15 cellular contexts compared by ENCODE assay signal in genomic region chr20:36924167-36925045, GRCh38. TPM values are rescaled to one million over a fixed set of nuclear protein-coding genes. Genes with fewer than 3 reads are reported as not detected.
A peak's percentile ranks its signal among the peaks of the same experiment; 100 is the strongest.
DNase-seq lines count a peak whose midpoint lies in the region; ATAC-seq and TF ChIP-seq lines count a peak whose summit lies in the region.
"Had no signal": no experiment of that assay in that cellular context is flagged by ENCODE, and none has a peak within 500 bp of the region (broad histone marks: within the 10 kb centered on the region; RNA-seq: fewer than 3 reads in every experiment).

No MANE protein-coding gene starts in this region.

- H3K4me1 ChIP-seq in Loucy (ENCODE audit: insufficient read depth, low read length, poor library complexity, severe bottlenecking), result no peaks in the 10 kb centered on the region
- H3K4me1 ChIP-seq: tibial artery had no signal

- CTCF ChIA-PET in activated CD4-positive, alpha-beta T cell treated with anti-CD3 and anti-CD28 coated beads for 36 hours (lab: Charles Lee), result interaction anchor here (0.5 to 1.8 kb wide), 5 partner anchors 10 to 1540 kb away, joined by 3 to 5 read pairs (median 4); no protein-coding TSS in a partner anchor

- H3K9me3 ChIP-seq in Loucy (ENCODE audit: insufficient read depth, low read depth, low read length), result no peaks in the 10 kb centered on the region
- H3K9me3 ChIP-seq: tibial artery had no signal

- H4K20me1 ChIP-seq in Loucy (ENCODE audit: insufficient read depth, low read length, poor library complexity, severe bottlenecking), result no peaks in the 10 kb centered on the region

- no peak overlapping the region for H3K4me3 Mint-ChIP-seq in activated CD4-positive, alpha-beta T cell treated with anti-CD3 and anti-CD28 coated beads for 36 hours
- H3K4me3 Mint-ChIP-seq in activated naive CD8-positive, alpha-beta T cell treated with anti-CD3 and anti-CD28 coated beads, Interleukin-2, amount 50 U/mL, for 24 hours, result no peak overlapping the region
- H3K4me3 Mint-ChIP-seq in neural crest cell, result no peak overlapping the region

- H3K4me3 ChIP-seq in Loucy (ENCODE audit: low read length, poor library complexity, severe bottlenecking), result no peak overlapping the region
- H3K4me3 ChIP-seq: skin epidermis, tibial artery had no signal

- no peak overlapping the region for H3K9ac ChIP-seq in Loucy (ENCODE audit: low read depth, low read length, poor library complexity, severe bottlenecking)

- no peaks in the 10 kb centered on the region for H3K9me2 ChIP-seq in Loucy (replicated peaks; ENCODE audit: low read depth, low read length)

- intact Hi-C loops in activated CD4-positive, alpha-beta T cell treated with anti-CD3 and anti-CD28 coated beads for 36 hours (cut with DNase I, micrococcal nuclease), result no loop called here

- peak overlapping the region; percentile 36; the same call in 1 of the 2 replicates for H2AFZ ChIP-seq in Loucy (ENCODE audit: low read length)

- H3K79me2 ChIP-seq in Loucy (ENCODE audit: insufficient read depth, low read length), result no peaks in the 10 kb centered on the region

- no peaks in the 10 kb centered on the region for H3K9me3 Mint-ChIP-seq in activated CD4-positive, alpha-beta T cell treated with anti-CD3 and anti-CD28 coated beads for 36 hours (ENCODE audit: low read depth)
- H3K9me3 Mint-ChIP-seq in activated naive CD8-positive, alpha-beta T cell treated with anti-CD3 and anti-CD28 coated beads, Interleukin-2, amount 50 U/mL, for 24 hours, result no peaks in the 10 kb centered on the region
- no peaks in the 10 kb centered on the region for H3K9me3 Mint-ChIP-seq in neural crest cell

- no peak for DNase-seq in activated CD4-positive, alpha-beta T cell treated with anti-CD3 and anti-CD28 coated beads for 36 hours
- no peak for DNase-seq in activated CD4-positive, alpha-beta T cell treated with anti-CD3 and anti-CD28 coated beads for 48 hours
- DNase-seq in activated naive CD8-positive, alpha-beta T cell treated with anti-CD3 and anti-CD28 coated beads, Interleukin-2, amount 50 U/mL, for 24 hours, result no peak
- no peak for DNase-seq in neural crest cell (ENCODE audit: low read depth, low spot score)
- DNase-seq in ureter (ENCODE audit: low spot score), result no peak
- no peak for DNase-seq in NAMALWA (ENCODE audit: low spot score)
- DNase-seq: activated gamma-delta T cell; central memory CD4-positive, alpha-beta T cell; NCI-H1048; NCI-H526; Right ventricle myocardium superior had no signal

- H3F3A ChIP-seq in Loucy (ENCODE audit: low read depth), result no peaks in the 10 kb centered on the region

- peaks cover 39% of the 10 kb centered on the region for H3K4me1 Mint-ChIP-seq in activated CD4-positive, alpha-beta T cell treated with anti-CD3 and anti-CD28 coated beads for 36 hours
- peaks cover 34% of the 10 kb centered on the region for H3K4me1 Mint-ChIP-seq in activated naive CD8-positive, alpha-beta T cell treated with anti-CD3 and anti-CD28 coated beads, Interleukin-2, amount 50 U/mL, for 24 hours
- peaks cover 4% of the 10 kb centered on the region for H3K4me1 Mint-ChIP-seq in neural crest cell

- POLR2A ChIA-PET in activated CD4-positive, alpha-beta T cell treated with anti-CD3 and anti-CD28 coated beads for 36 hours (lab: Charles Lee), result no interaction called here

- H3K27ac Mint-ChIP-seq in activated CD4-positive, alpha-beta T cell treated with anti-CD3 and anti-CD28 coated beads for 36 hours, result peak overlapping the region; percentile 20
- peak overlapping the region; percentile 43 for H3K27ac Mint-ChIP-seq in activated naive CD8-positive, alpha-beta T cell treated with anti-CD3 and anti-CD28 coated beads, Interleukin-2, amount 50 U/mL, for 24 hours
- H3K27ac Mint-ChIP-seq in neural crest cell (ENCODE audit: unreplicated experiment), result peak overlapping the region; percentile 20

- H3K4me2 ChIP-seq in Loucy (ENCODE audit: low read depth, low read length, poor library complexity, severe bottlenecking), result no peak overlapping the region

- H3K36me3 Mint-ChIP-seq in activated CD4-positive, alpha-beta T cell treated with anti-CD3 and anti-CD28 coated beads for 36 hours (ENCODE audit: low read depth), result peaks cover 42% of the 10 kb centered on the region
- H3K36me3 Mint-ChIP-seq in activated naive CD8-positive, alpha-beta T cell treated with anti-CD3 and anti-CD28 coated beads, Interleukin-2, amount 50 U/mL, for 24 hours (ENCODE audit: low read depth), result peaks cover 26% of the 10 kb centered on the region
- no peaks in the 10 kb centered on the region for H3K36me3 Mint-ChIP-seq in neural crest cell (ENCODE audit: low read depth)

- H3K36me3 ChIP-seq in Loucy (ENCODE audit: insufficient read depth, low read length), result no peaks in the 10 kb centered on the region

- H3K27me3 Mint-ChIP-seq in activated CD4-positive, alpha-beta T cell treated with anti-CD3 and anti-CD28 coated beads for 36 hours, result no peaks in the 10 kb centered on the region
- H3K27me3 Mint-ChIP-seq in activated naive CD8-positive, alpha-beta T cell treated with anti-CD3 and anti-CD28 coated beads, Interleukin-2, amount 50 U/mL, for 24 hours, result no peaks in the 10 kb centered on the region
- H3K27me3 Mint-ChIP-seq in neural crest cell (ENCODE audit: low read depth), result no peaks in the 10 kb centered on the region

- no peak for ATAC-seq in activated CD4-positive, alpha-beta T cell treated with anti-CD3 and anti-CD28 coated beads for 36 hours
- ATAC-seq in activated naive CD8-positive, alpha-beta T cell treated with anti-CD3 and anti-CD28 coated beads, Interleukin-2, amount 50 U/mL, for 24 hours, result no peak
- ATAC-seq in GM21529 (IDR thresholded peaks at IDR 0.05; ENCODE audit: unreplicated experiment), result no peak

- no peak for TF ChIP-seq CTCF in Loucy (conservative IDR thresholded peaks at IDR 0.05; ENCODE audit: low read length)
- no peak for TF ChIP-seq CTCF in neural crest cell (conservative IDR thresholded peaks at IDR 0.05)

- no peaks in the 10 kb centered on the region for H3K27me3 ChIP-seq in Loucy (ENCODE audit: insufficient read depth, low read length, poor library complexity, severe bottlenecking)
- H3K27me3 ChIP-seq: tibial artery had no signal

RNA-seq across cellular contexts. Expression of gene SAMHD1, which starts 27.1 kb away (rescaled TPM):
- 10 to 100 TPM; 35.6 to 36.9 TPM for total RNA-seq in activated CD4-positive, alpha-beta T cell treated with anti-CD3 and anti-CD28 coated beads for 36 hours
- total RNA-seq in neural crest cell (13.0 and 13.8 TPM in 2 replicates), ureter (95.4 TPM)

RNA-seq across cellular contexts. Expression of gene TLDC2, which starts 48.5 kb away (rescaled TPM):
- total RNA-seq in activated CD4-positive, alpha-beta T cell treated with anti-CD3 and anti-CD28 coated beads for 36 hours, result not detected
- total RNA-seq in neural crest cell (not detected in 2 replicates), ureter (0.36 TPM)
- total RNA-seq: Right ventricle myocardium superior had no signal
